In genomic region chr22:21632931-21633330, GRCh38 we compare ENCODE assay signal across 10 cellular contexts. TPM values are rescaled to one million over a fixed set of nuclear protein-coding genes. Genes with fewer than 3 reads are reported as not detected.
"Had no signal": no experiment of that assay in that cellular context is flagged by ENCODE, and none has a peak within 500 bp of the region (broad histone marks: within the 10 kb centered on the region; RNA-seq: fewer than 3 reads in every experiment).

No MANE protein-coding gene starts in this region.

- DNase-seq: gastrocnemius medialis, heart right ventricle, hypothalamus, small intestine had no signal

- ATAC-seq: esophagus mucosa, gastrocnemius medialis, heart right ventricle, left lobe of liver, mucosa of descending colon had no signal

- H3K9me3 ChIP-seq: gastrocnemius medialis, heart right ventricle, mucosa of descending colon, stomach, thoracic aorta had no signal

- H3K4me3 ChIP-seq: gastrocnemius medialis, heart right ventricle, mucosa of descending colon, stomach, thoracic aorta had no signal

- H3K27ac Mint-ChIP-seq: nephron had no signal

- H3K9me3 Mint-ChIP-seq: nephron had no signal

- H3K4me3 Mint-ChIP-seq: nephron had no signal

- H3K27me3 ChIP-seq: gastrocnemius medialis, heart right ventricle, stomach had no signal

- H3K27ac ChIP-seq: gastrocnemius medialis, heart right ventricle, stomach, thoracic aorta had no signal

- H3K36me3 ChIP-seq: gastrocnemius medialis, thoracic aorta had no signal

RNA-seq across cellular contexts. Expression of gene CCDC116, which starts 0.4 kb away (rescaled TPM):
- total RNA-seq: esophagus mucosa, stomach had no signal
